ENCODE assay signal across 8 cellular contexts in genomic region chr15:64836023-64836536, GRCh38.
DNase-seq lines count a peak whose midpoint lies in the region; ATAC-seq lines count a peak whose summit lies in the region.

No MANE protein-coding gene starts in this region.

- H3K4me2 ChIP-seq in BLaER1 treated with 17β-estradiol and CSF1 and Interleukin-3, amounts not matched to agents 10 nM and 100 nM, result peak overlapping the region; percentile 52 to 100 (median 78)

- no peaks in the 10 kb centered on the region for H3K36me3 ChIP-seq in BLaER1 treated with 17β-estradiol and CSF1 and Interleukin-3, amounts not matched to agents 10 nM and 100 nM
- H3K36me3 ChIP-seq in HUES48 (ENCODE audit: control insufficient read depth, insufficient read depth, low read length) (no peaks in the 10 kb centered on the region), muscle layer of colon (ENCODE audit: insufficient read depth, low read length) (no peaks in the 10 kb centered on the region)

- H4K20me1 ChIP-seq in BLaER1 treated with 17β-estradiol and CSF1 and Interleukin-3, amounts not matched to agents 10 nM and 100 nM, result no peaks in the 10 kb centered on the region

- H3K27me3 ChIP-seq in BLaER1 treated with 17β-estradiol and CSF1 and Interleukin-3, amounts not matched to agents 10 nM and 100 nM, result no peaks in the 10 kb centered on the region
- H3K27me3 ChIP-seq in HUES48 (ENCODE audit: control insufficient read depth, insufficient read depth, low read length) (no peaks in the 10 kb centered on the region), muscle layer of colon (ENCODE audit: control insufficient read depth in 1 of 2, insufficient read depth in 2 of 2, low read length in 2 of 2) (no peaks in the 10 kb centered on the region)

- H3K9me3 ChIP-seq in BLaER1 treated with 17β-estradiol and CSF1 and Interleukin-3, amounts not matched to agents 10 nM and 100 nM (replicated peaks in 1 of 11), result peaks cover 0 to 3% (median 0%) of the 10 kb centered on the region in 11 experiments; a peak in 1 of 22 replicates
- H3K9me3 ChIP-seq in HUES48 (ENCODE audit: control insufficient read depth, insufficient read depth, low read length), result no peaks in the 10 kb centered on the region
- no peaks in the 10 kb centered on the region for H3K9me3 ChIP-seq in muscle layer of colon (ENCODE audit: low read length)

- H3K9ac ChIP-seq in BLaER1 treated with 17β-estradiol and CSF1 and Interleukin-3, amounts not matched to agents 10 nM and 100 nM, result peak overlapping the region in 4 of 11 experiments; percentile 5 to 42 (median 30); a peak in 3 of 22 replicates
- no peak overlapping the region for H3K9ac ChIP-seq in HUES48 (ENCODE audit: low read depth, low read length)
- no peak overlapping the region for H3K9ac ChIP-seq in muscle layer of colon (ENCODE audit: low read length)

- DNase-seq in caudate nucleus (lab: John Stamatoyannopoulos, UW) (no peak), DMS79 treated with DMSO at 0.1 percent for 48 hours (lab: John Stamatoyannopoulos, UW) (no peak), MV-4-11 (lab: John Stamatoyannopoulos, UW) (no peak)

- H3K4me3 ChIP-seq in BLaER1 treated with 17β-estradiol and CSF1 and Interleukin-3, amounts not matched to agents 10 nM and 100 nM, result 0 out of 20 replicates have a peak overlapping the region, but pooled peaks of 1 of the 10 experiments have one; percentile 3
- no peak overlapping the region for H3K4me3 ChIP-seq in HUES48 (ENCODE audit: low read depth, low read length)
- peak overlapping the region; percentile 20 to 32 for H3K4me3 ChIP-seq in muscle layer of colon (ENCODE audit: low read depth in 1 of 2, low read length in 2 of 2)

- ATAC-seq in GM18520 (IDR thresholded peaks at IDR 0.05; ENCODE audit: unreplicated experiment) (no peak), HG02938 (IDR thresholded peaks at IDR 0.05; ENCODE audit: unreplicated experiment) (no peak)

- peaks cover 55 to 67% (median 58%) of the 10 kb centered on the region in 10 experiments for H3K4me1 ChIP-seq in BLaER1 treated with 17β-estradiol and CSF1 and Interleukin-3, amounts not matched to agents 10 nM and 100 nM
- peaks cover 10% of the 10 kb centered on the region for H3K4me1 ChIP-seq in HUES48 (ENCODE audit: control insufficient read depth, insufficient read depth, low read length)
- peaks cover 14% of the 10 kb centered on the region for H3K4me1 ChIP-seq in muscle layer of colon (ENCODE audit: insufficient read depth, low read length)

- peak overlapping the region in 9 of 11 experiments; percentile 7 to 70 (median 54); a peak in 15 of 22 replicates for H3K27ac ChIP-seq in BLaER1 treated with 17β-estradiol and CSF1 and Interleukin-3, amounts not matched to agents 10 nM and 100 nM
- H3K27ac ChIP-seq in HUES48 (ENCODE audit: low read depth, low read length), result peak overlapping the region; percentile 36
- H3K27ac ChIP-seq in caudate nucleus (ENCODE audit: low read depth, low read length), result peak overlapping the region; percentile 46
- peak overlapping the region; percentile 61 for H3K27ac ChIP-seq in muscle layer of colon (ENCODE audit: low read depth, low read length)
